ENCODE assay signal across 1 cellular context in the genomic region with DNA sequence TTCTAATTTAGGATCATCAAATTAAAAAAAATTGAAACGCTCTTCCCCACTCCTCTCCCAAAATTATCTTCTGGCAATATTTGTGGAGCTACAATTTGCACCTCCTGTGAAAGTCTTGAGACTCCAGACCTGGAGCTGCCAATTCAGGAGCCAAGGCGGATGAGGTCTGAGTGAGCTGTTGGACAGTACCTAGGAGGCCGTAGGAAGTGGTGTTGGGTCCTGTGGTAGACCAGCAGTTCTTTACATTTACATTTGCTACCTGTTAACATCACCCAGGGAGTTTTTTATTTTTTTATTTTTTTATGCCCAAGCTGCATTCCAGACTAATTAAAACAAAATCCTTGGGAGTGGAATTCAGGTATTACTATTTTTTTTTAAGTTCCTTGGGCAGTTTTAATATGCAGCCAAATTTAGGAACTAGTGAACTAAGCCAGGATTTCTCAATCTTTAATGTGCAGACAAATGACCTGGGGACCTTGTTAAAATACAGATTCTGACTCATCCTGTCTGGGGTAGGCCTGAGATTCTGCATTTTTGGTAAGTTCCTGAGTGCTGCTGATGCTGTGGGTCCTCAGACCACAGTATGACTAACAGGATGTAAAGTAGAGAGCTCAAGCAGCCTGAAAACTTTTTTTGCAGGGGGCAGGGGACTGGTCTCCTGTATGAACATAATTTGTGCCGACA.
TF ChIP-seq lines count a peak whose summit lies in the region.

No MANE protein-coding gene starts in this region.

TF ChIP-seq in GM23338, 12 proteins besides CTCF, POLR2A, EP300 and RAD21 (continued from another document):
- no peak for TF ChIP-seq REST (IDR thresholded peaks at IDR 0.05; ENCODE audit: unreplicated experiment)
- TF ChIP-seq, protein P1, sequence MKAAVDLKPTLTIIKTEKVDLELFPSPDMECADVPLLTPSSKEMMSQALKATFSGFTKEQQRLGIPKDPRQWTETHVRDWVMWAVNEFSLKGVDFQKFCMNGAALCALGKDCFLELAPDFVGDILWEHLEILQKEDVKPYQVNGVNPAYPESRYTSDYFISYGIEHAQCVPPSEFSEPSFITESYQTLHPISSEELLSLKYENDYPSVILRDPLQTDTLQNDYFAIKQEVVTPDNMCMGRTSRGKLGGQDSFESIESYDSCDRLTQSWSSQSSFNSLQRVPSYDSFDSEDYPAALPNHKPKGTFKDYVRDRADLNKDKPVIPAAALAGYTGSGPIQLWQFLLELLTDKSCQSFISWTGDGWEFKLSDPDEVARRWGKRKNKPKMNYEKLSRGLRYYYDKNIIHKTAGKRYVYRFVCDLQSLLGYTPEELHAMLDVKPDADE (IDR thresholded peaks at IDR 0.05) = no peak
- no peak for TF ChIP-seq CREB1 (CRISPR knock-in tag; IDR thresholded peaks at IDR 0.05; ENCODE audit: low read depth)
- no peak for TF ChIP-seq EZH2 (IDR thresholded peaks at IDR 0.05; ENCODE audit: low read depth, unreplicated experiment)
- no peak for TF ChIP-seq STAT1 (IDR thresholded peaks at IDR 0.05; ENCODE audit: unreplicated experiment)
- TF ChIP-seq ZNF114 (CRISPR knock-in tag; IDR thresholded peaks at IDR 0.05) = no peak
- no peak for TF ChIP-seq ZNF331 (CRISPR knock-in tag; IDR thresholded peaks at IDR 0.05; ENCODE audit: low read depth)
